In the genomic region with DNA sequence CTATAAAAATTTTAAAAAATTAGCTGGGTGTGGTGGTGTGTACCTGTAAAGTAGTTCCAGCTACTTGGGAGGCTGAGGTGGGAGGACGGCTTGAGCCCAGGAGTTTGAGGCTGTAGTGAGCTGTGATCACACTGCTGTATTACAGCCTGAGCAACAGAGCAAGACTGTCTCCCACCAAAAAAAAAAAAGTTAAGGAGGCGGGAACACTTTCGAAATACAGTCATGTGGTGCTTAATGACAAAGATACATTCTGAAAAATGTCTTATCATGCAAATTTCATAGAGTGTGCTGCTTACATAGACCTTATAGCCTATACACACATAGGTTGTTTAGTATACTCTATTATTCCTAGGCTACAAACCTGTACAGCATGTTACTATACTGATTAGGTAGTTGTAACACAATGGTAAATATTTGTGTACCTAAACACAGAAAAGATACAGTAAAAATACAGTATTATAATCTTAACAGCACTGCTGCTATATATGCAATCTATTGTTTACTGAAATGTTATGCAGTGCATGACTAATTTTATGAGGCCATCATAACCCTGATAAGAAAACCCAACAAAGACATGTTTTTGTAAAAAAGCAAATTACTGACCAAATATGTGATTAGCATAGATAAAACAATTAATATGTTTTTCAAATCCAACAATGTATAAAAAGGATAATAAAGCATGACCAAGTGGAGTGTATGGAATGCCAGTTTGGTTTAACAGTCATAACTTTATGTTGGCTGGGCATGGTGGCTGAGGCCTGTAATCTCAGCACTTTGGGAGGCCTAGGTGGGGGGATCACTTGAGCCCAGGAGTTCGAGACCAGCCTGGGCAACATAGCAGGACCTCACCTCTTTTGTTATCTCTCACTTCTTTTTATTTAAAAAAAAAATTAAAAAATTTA, we compare ENCODE assay signal across 19 cellular contexts. TPM values are rescaled to one million over a fixed set of nuclear protein-coding genes. Genes with fewer than 3 reads are reported as not detected.
DNase-seq lines count a peak whose midpoint lies in the region; ATAC-seq and TF ChIP-seq lines count a peak whose summit lies in the region.
"Had no signal": no experiment of that assay in that cellular context is flagged by ENCODE, and none has a peak within 500 bp of the region (broad histone marks: within the 10 kb centered on the region; RNA-seq: fewer than 3 reads in every experiment).

No MANE protein-coding gene starts in this region.

- no peak overlapping the region for H3K4me3 Mint-ChIP-seq in CD4-positive, alpha-beta memory T cell
- H3K4me3 Mint-ChIP-seq in naive thymus-derived CD8-positive, alpha-beta T cell = no peak overlapping the region
- H3K4me3 Mint-ChIP-seq: activated CD4-positive, alpha-beta memory T cell treated with anti-CD3 and anti-CD28 coated beads, Interleukin-2, amount 10 ng/mL, durations not matched to agents 7 days and 5 days; activated naive CD4-positive, alpha-beta T cell treated with anti-CD3 and anti-CD28 coated beads for 36 hours had no signal

- 0 out of 2 replicates have a peak overlapping the region, but pooled peaks have one; percentile 0 for H3K4me2 ChIP-seq in PC-3 (ENCODE audit: low read length)

- H3K79me2 ChIP-seq in PC-3 (ENCODE audit: low read length) = peaks cover 71% of the 10 kb centered on the region

- H3F3A ChIP-seq in PC-3 (ENCODE audit: low read length, unreplicated experiment) = no peaks in the 10 kb centered on the region

- no peaks in the 10 kb centered on the region for H3K9me3 ChIP-seq in CD4-positive, alpha-beta memory T cell (ENCODE audit: control insufficient read depth in 1 of 2, low read length in 2 of 2)
- H3K9me3 ChIP-seq in PC-3 (ENCODE audit: low read length) = no peaks in the 10 kb centered on the region
- H3K9me3 ChIP-seq: gastrocnemius medialis had no signal

- POLR2A ChIA-PET in CD4-positive, alpha-beta memory T cell (lab: Charles Lee; ENCODE audit: partially characterized antibody) = no interaction called here
- POLR2A ChIA-PET in PC-3 (lab: Charles Lee; ENCODE audit: unreplicated experiment) = no interaction called here
- POLR2A ChIA-PET in naive thymus-derived CD8-positive, alpha-beta T cell (lab: Charles Lee) = no interaction called here

- TF ChIP-seq CTCF in PC-3 (conservative IDR thresholded peaks at IDR 0.05; ENCODE audit: low read depth, low read length) (no peak), choroid plexus epithelial cell (conservative IDR thresholded peaks at IDR 0.05; ENCODE audit: low read depth, low read length) (no peak)

- CTCF ChIA-PET in CD4-positive, alpha-beta memory T cell (lab: Charles Lee; ENCODE audit: partially characterized antibody) = no interaction called here
- CTCF ChIA-PET in PC-3 (lab: Charles Lee) = no interaction called here

- no peaks in the 10 kb centered on the region for H3K9me3 Mint-ChIP-seq in CD4-positive, alpha-beta memory T cell
- H3K9me3 Mint-ChIP-seq in naive thymus-derived CD8-positive, alpha-beta T cell = no peaks in the 10 kb centered on the region
- H3K9me3 Mint-ChIP-seq: activated CD4-positive, alpha-beta memory T cell treated with anti-CD3 and anti-CD28 coated beads, Interleukin-2, amount 10 ng/mL, durations not matched to agents 7 days and 5 days; activated naive CD4-positive, alpha-beta T cell treated with anti-CD3 and anti-CD28 coated beads for 36 hours had no signal

- H3K36me3 ChIP-seq in CD4-positive, alpha-beta memory T cell (ENCODE audit: insufficient read depth, low read length) = peaks cover 51% of the 10 kb centered on the region
- peaks cover 75% of the 10 kb centered on the region for H3K36me3 ChIP-seq in PC-3 (ENCODE audit: low read depth, low read length)

- H3K9ac ChIP-seq in PC-3 (ENCODE audit: low read length) = no peak overlapping the region

- H3K4me3 ChIP-seq in CD4-positive, alpha-beta memory T cell (ENCODE audit: low read length in 2 of 2) = no peak overlapping the region
- H3K4me3 ChIP-seq in PC-3 (ENCODE audit: low read length) (no peak overlapping the region), choroid plexus epithelial cell (ENCODE audit: low read depth, low read length) (no peak overlapping the region)
- H3K4me3 ChIP-seq: gastrocnemius medialis, lung had no signal

- no peaks in the 10 kb centered on the region for H3K27me3 Mint-ChIP-seq in CD4-positive, alpha-beta memory T cell
- no peaks in the 10 kb centered on the region for H3K27me3 Mint-ChIP-seq in naive thymus-derived CD8-positive, alpha-beta T cell
- H3K27me3 Mint-ChIP-seq: activated CD4-positive, alpha-beta memory T cell treated with anti-CD3 and anti-CD28 coated beads, Interleukin-2, amount 10 ng/mL, durations not matched to agents 7 days and 5 days had no signal

- peaks cover 7% of the 10 kb centered on the region for H3K4me1 ChIP-seq in CD4-positive, alpha-beta memory T cell (ENCODE audit: insufficient read depth, low read length)
- peaks cover 17% of the 10 kb centered on the region for H3K4me1 ChIP-seq in PC-3 (ENCODE audit: insufficient read depth, low read length)
- H3K4me1 ChIP-seq: gastrocnemius medialis had no signal

- H3K27ac Mint-ChIP-seq in CD4-positive, alpha-beta memory T cell = peak overlapping the region in 4 of 7 donors; percentile 22 to 69 (median 27)
- peak overlapping the region in 7 of 10 donors; percentile 16 to 90 (median 58) for H3K27ac Mint-ChIP-seq in naive thymus-derived CD8-positive, alpha-beta T cell
- H3K27ac Mint-ChIP-seq: activated CD4-positive, alpha-beta memory T cell treated with anti-CD3 and anti-CD28 coated beads, Interleukin-2, amount 10 ng/mL, durations not matched to agents 7 days and 5 days had no signal

- BruUV-seq in PC-3 (replicated peaks; lab: Mats Ljungman, UMichigan) = no TSS peak

- H3K36me3 Mint-ChIP-seq in CD4-positive, alpha-beta memory T cell = peaks cover 38 to 80% of the 10 kb centered on the region in 2 donors
- H3K36me3 Mint-ChIP-seq in naive thymus-derived CD8-positive, alpha-beta T cell = peaks cover 0 to 95% (median 10%) of the 10 kb centered on the region in 3 donors

- ATAC-seq in PC-3 = peak; percentile 69
- no peak for ATAC-seq in naive thymus-derived CD8-positive, alpha-beta T cell
- no peak for ATAC-seq in GM18511 (IDR thresholded peaks at IDR 0.05; ENCODE audit: unreplicated experiment)
- ATAC-seq: gastrocnemius medialis had no signal

- H4K20me1 ChIP-seq in PC-3 (ENCODE audit: low read length) = peaks cover 30% of the 10 kb centered on the region

- intact Hi-C loops in CD4-positive, alpha-beta memory T cell (cut with micrococcal nuclease) = no loop called here
- intact Hi-C loops in PC-3 (cut with micrococcal nuclease) = no loop called here

- no peaks in the 10 kb centered on the region for H3K9me2 ChIP-seq in PC-3 (replicated peaks; ENCODE audit: low read length)

- no peaks in the 10 kb centered on the region for H3K27me3 ChIP-seq in CD4-positive, alpha-beta memory T cell (ENCODE audit: insufficient read depth, low read length)
- no peaks in the 10 kb centered on the region for H3K27me3 ChIP-seq in PC-3 (ENCODE audit: low read length)
- H3K27me3 ChIP-seq: gastrocnemius medialis had no signal

- H3K27ac ChIP-seq in CD4-positive, alpha-beta memory T cell (ENCODE audit: low read depth, low read length) = no peak overlapping the region
- H3K27ac ChIP-seq in PC-3 (ENCODE audit: low read length) = no peak overlapping the region
- H3K27ac ChIP-seq: epithelial cell of prostate, gastrocnemius medialis had no signal

- no peak for DNase-seq in CD4-positive, alpha-beta memory T cell
- no peak for DNase-seq in PC-3
- DNase-seq in choroid plexus epithelial cell (ENCODE audit: low read depth) = peak; percentile 34
- DNase-seq in naive thymus-derived CD8-positive, alpha-beta T cell = no peak
- no peak for DNase-seq in NCI-H524 (lab: John Stamatoyannopoulos, UW)
- no peak for DNase-seq in NOMO-1 (lab: John Stamatoyannopoulos, UW; ENCODE audit: unreplicated experiment in 2 of 2)
- DNase-seq: activated CD4-positive, alpha-beta memory T cell treated with anti-CD3 and anti-CD28 coated beads, Interleukin-2, amount 10 ng/mL, durations not matched to agents 7 days and 5 days; activated naive CD4-positive, alpha-beta T cell treated with anti-CD3 and anti-CD28 coated beads for 36 hours; activated T-cell treated with anti-CD3 and anti-CD28 coated beads, Interleukin-2, amount 50 U/mL, for 1 hour; anterior cingulate cortex; DND-41; gastrocnemius medialis; hypothalamus; Kasumi-1; NCI-H2081 treated with DMSO at 0.1 percent for 48 hours had no signal

- peaks cover 19 to 42% (median 33%) of the 10 kb centered on the region in 4 donors for H3K4me1 Mint-ChIP-seq in CD4-positive, alpha-beta memory T cell
- peaks cover 7 to 52% (median 48%) of the 10 kb centered on the region in 4 donors for H3K4me1 Mint-ChIP-seq in naive thymus-derived CD8-positive, alpha-beta T cell

- no peak overlapping the region for H2AFZ ChIP-seq in PC-3 (ENCODE audit: low read length)

RNA-seq across cellular contexts. Expression of a gene that starts 11.4 kb away (rescaled TPM):
- total RNA-seq in CD4-positive, alpha-beta memory T cell = 10 to 100 TPM; 62.0 to 72.1 TPM
- 100 to 1,000 TPM; 129 to 185 TPM for polyA plus RNA-seq in CD4-positive, alpha-beta memory T cell
- 345 and 415 TPM in 2 replicates for total RNA-seq in PC-3 (2014; rRNA removed)
- total RNA-seq in naive thymus-derived CD8-positive, alpha-beta T cell = 10 to 100 TPM; 50.3 to 50.7 TPM
- polyA plus RNA-seq in naive thymus-derived CD8-positive, alpha-beta T cell = 100 to 1,000 TPM; 107 to 131 (median 116) TPM

RNA-seq across cellular contexts. Expression of a gene that starts 11.9 kb away (rescaled TPM):
- 10 to 100 TPM; 26.8 to 35.0 TPM for total RNA-seq in CD4-positive, alpha-beta memory T cell
- 10 to 100 TPM; 45.2 to 57.5 TPM for polyA plus RNA-seq in CD4-positive, alpha-beta memory T cell
- 69.6 and 85.9 TPM in 2 replicates for total RNA-seq in PC-3 (2014; rRNA removed)
- total RNA-seq in naive thymus-derived CD8-positive, alpha-beta T cell = 10 to 100 TPM; 20.6 to 25.0 TPM
- polyA plus RNA-seq in naive thymus-derived CD8-positive, alpha-beta T cell = 10 to 100 TPM; 32.8 to 44.5 (median 42.3) TPM

RNA-seq across cellular contexts. Expression of a gene that starts 40.5 kb away (rescaled TPM):
- total RNA-seq in CD4-positive, alpha-beta memory T cell = 1 to 10 TPM; 1.9 to 4.1 TPM
- 1 to 10 TPM; 2.3 to 2.7 TPM for polyA plus RNA-seq in CD4-positive, alpha-beta memory T cell
- total RNA-seq in PC-3 (2014; rRNA removed) = 48.0 and 57.2 TPM in 2 replicates
- total RNA-seq in naive thymus-derived CD8-positive, alpha-beta T cell = 1 to 10 TPM; 1.3 to 3.2 TPM
- 1 to 10 TPM in 1 of 3 donors, under 1 TPM in 2; 0.53 to 1.2 (median 0.79) TPM for polyA plus RNA-seq in naive thymus-derived CD8-positive, alpha-beta T cell
- total RNA-seq: temporal lobe had no signal
